ENCODE assay signal across 11 cellular contexts in genomic region chr1:235864469-235864868, GRCh38. TPM values are rescaled to one million over a fixed set of nuclear protein-coding genes. Genes with fewer than 3 reads are reported as not detected.
DNase-seq lines count a peak whose midpoint lies in the region; ATAC-seq and TF ChIP-seq lines count a peak whose summit lies in the region.
"Had no signal": no experiment of that assay in that cellular context is flagged by ENCODE, and none has a peak within 500 bp of the region (broad histone marks: within the 10 kb centered on the region; RNA-seq: fewer than 3 reads in every experiment).

No MANE protein-coding gene starts in this region.

- DNase-seq in activated T-cell treated with anti-CD3 and anti-CD28 coated beads, Interleukin-2, amount 50 U/mL, for 72 hours = no peak
- DNase-seq in activated T-cell treated with anti-CD3 and anti-CD28 coated beads for 4 hours = no peak
- no peak for DNase-seq in activated T-helper 2 cell treated with anti-CD3 and anti-CD28 coated beads, Interferon-gamma antibody, Interleukin-2, Interleukin-4, amounts not matched to agents 10 μg/mL and 5 μg/mL and 100 μg/mL, durations not matched to agents 14 hours and 24 hours and 36 hours (ENCODE audit: low spot score)
- peak in 1 of 2 donors; percentile 22 for DNase-seq in upper lobe of left lung
- DNase-seq in SHP77 treated with DMSO at 0.1 percent for 48 hours (lab: John Stamatoyannopoulos, UW) = no peak
- DNase-seq in T1000 (lab: John Stamatoyannopoulos, UW) = no peak
- DNase-seq: activated CD4-positive, alpha-beta T cell treated with anti-CD3 and anti-CD28 coated beads, Interleukin-2, amount 50 U/mL, for 48 hours; NCI-H1092 had no signal

- H3K9me3 ChIP-seq in mononuclear cell (ENCODE audit: low read depth, low read length) (no peaks in the 10 kb centered on the region), upper lobe of left lung (no peaks in the 10 kb centered on the region)
- H3K9me3 ChIP-seq: SJSA1 had no signal

- no peak for ATAC-seq in activated T-cell treated with anti-CD3 and anti-CD28 coated beads, Interleukin-2, amount 50 U/mL, for 72 hours (replicated peaks in 1 of 2)
- ATAC-seq in upper lobe of left lung (ENCODE audit: low FRiP score in 2 of 2) = no peak
- ATAC-seq in HG03139 (IDR thresholded peaks at IDR 0.05; ENCODE audit: unreplicated experiment) = no peak

- no peaks in the 10 kb centered on the region for H3K9me3 Mint-ChIP-seq in activated T-cell treated with anti-CD3 and anti-CD28 coated beads, Interleukin-2, amount 50 U/mL, for 72 hours
- no peaks in the 10 kb centered on the region for H3K9me3 Mint-ChIP-seq in activated T-helper 2 cell treated with anti-CD3 and anti-CD28 coated beads, Interferon-gamma antibody, Interleukin-2, Interleukin-4, amounts not matched to agents 10 μg/mL and 5 μg/mL and 100 μg/mL, durations not matched to agents 14 hours and 24 hours and 36 hours

- H3K27me3 ChIP-seq in mononuclear cell (ENCODE audit: insufficient read depth, low read length) (no peaks in the 10 kb centered on the region), upper lobe of left lung (no peaks in the 10 kb centered on the region)
- H3K27me3 ChIP-seq: SJSA1 had no signal

- H3K27ac ChIP-seq in upper lobe of left lung = peak overlapping the region in 3 of 4 donors; percentile 28 to 99 (median 89)
- H3K27ac ChIP-seq: SJSA1 had no signal

- WGBS in upper lobe of left lung, 2 donors = 85 to 88% methylated on average over 10 of the region's 10 CpGs

- peak overlapping the region; percentile 6 for H3K27ac Mint-ChIP-seq in activated T-cell treated with anti-CD3 and anti-CD28 coated beads, Interleukin-2, amount 50 U/mL, for 72 hours
- H3K27ac Mint-ChIP-seq in activated T-helper 2 cell treated with anti-CD3 and anti-CD28 coated beads, Interferon-gamma antibody, Interleukin-2, Interleukin-4, amounts not matched to agents 10 μg/mL and 5 μg/mL and 100 μg/mL, durations not matched to agents 14 hours and 24 hours and 36 hours = peak overlapping the region; percentile 83

- peaks cover 66% of the 10 kb centered on the region for H3K4me1 ChIP-seq in mononuclear cell (ENCODE audit: insufficient read depth, low read length)
- peaks cover 19 to 37% (median 28%) of the 10 kb centered on the region in 4 donors for H3K4me1 ChIP-seq in upper lobe of left lung

- H3K36me3 ChIP-seq in upper lobe of left lung = no peaks in the 10 kb centered on the region

- no peak for TF ChIP-seq POLR2A in upper lobe of left lung (IDR thresholded peaks at IDR 0.05)

- peaks cover 0 to 1% of the 10 kb centered on the region in 2 donors for H3K36me3 Mint-ChIP-seq in activated T-cell treated with anti-CD3 and anti-CD28 coated beads, Interleukin-2, amount 50 U/mL, for 72 hours (ENCODE audit: insufficient read depth in 2 of 2)
- H3K36me3 Mint-ChIP-seq in activated T-helper 2 cell treated with anti-CD3 and anti-CD28 coated beads, Interferon-gamma antibody, Interleukin-2, Interleukin-4, amounts not matched to agents 10 μg/mL and 5 μg/mL and 100 μg/mL, durations not matched to agents 14 hours and 24 hours and 36 hours (ENCODE audit: low read depth) = peaks cover 45% of the 10 kb centered on the region

- peaks cover 15% of the 10 kb centered on the region for H3K4me1 Mint-ChIP-seq in activated T-cell treated with anti-CD3 and anti-CD28 coated beads, Interleukin-2, amount 50 U/mL, for 72 hours (ENCODE audit: low read depth)
- peaks cover 53% of the 10 kb centered on the region for H3K4me1 Mint-ChIP-seq in activated T-helper 2 cell treated with anti-CD3 and anti-CD28 coated beads, Interferon-gamma antibody, Interleukin-2, Interleukin-4, amounts not matched to agents 10 μg/mL and 5 μg/mL and 100 μg/mL, durations not matched to agents 14 hours and 24 hours and 36 hours (ENCODE audit: low read depth)

- H3K4me3 ChIP-seq in mononuclear cell (ENCODE audit: low read length) (peak overlapping the region; percentile 90), upper lobe of left lung (peak overlapping the region in 2 of 4 donors; percentile 73 to 94)
- H3K4me3 ChIP-seq: SJSA1 had no signal

- intact Hi-C loops in activated T-helper 2 cell treated with anti-CD3 and anti-CD28 coated beads, Interferon-gamma antibody, Interleukin-2, Interleukin-4, amounts not matched to agents 10 μg/mL and 5 μg/mL and 100 μg/mL, durations not matched to agents 14 hours and 24 hours and 36 hours (cut with micrococcal nuclease) = no loop called here

- peak overlapping the region; percentile 91 to 99 for H3K4me3 Mint-ChIP-seq in activated T-cell treated with anti-CD3 and anti-CD28 coated beads, Interleukin-2, amount 50 U/mL, for 72 hours
- peak overlapping the region; percentile 98 for H3K4me3 Mint-ChIP-seq in activated T-helper 2 cell treated with anti-CD3 and anti-CD28 coated beads, Interferon-gamma antibody, Interleukin-2, Interleukin-4, amounts not matched to agents 10 μg/mL and 5 μg/mL and 100 μg/mL, durations not matched to agents 14 hours and 24 hours and 36 hours (ENCODE audit: low read depth)

- TF ChIP-seq EP300 in upper lobe of left lung (IDR thresholded peaks at IDR 0.05) = no peak

- no peak for TF ChIP-seq CTCF in upper lobe of left lung (IDR thresholded peaks at IDR 0.05)

- no peaks in the 10 kb centered on the region for H3K27me3 Mint-ChIP-seq in activated T-cell treated with anti-CD3 and anti-CD28 coated beads, Interleukin-2, amount 50 U/mL, for 72 hours (ENCODE audit: low read depth)
- H3K27me3 Mint-ChIP-seq in activated T-helper 2 cell treated with anti-CD3 and anti-CD28 coated beads, Interferon-gamma antibody, Interleukin-2, Interleukin-4, amounts not matched to agents 10 μg/mL and 5 μg/mL and 100 μg/mL, durations not matched to agents 14 hours and 24 hours and 36 hours (ENCODE audit: low read depth) = no peaks in the 10 kb centered on the region

RNA-seq across cellular contexts. Expression of gene LYST, which starts 2.2 kb away (rescaled TPM):
- total RNA-seq in activated T-cell treated with anti-CD3 and anti-CD28 coated beads, Interleukin-2, amount 50 U/mL, for 72 hours = 10 to 100 TPM; 43.9 to 50.7 TPM
- 98.6 and 110 TPM in 2 replicates for total RNA-seq in activated T-helper 2 cell treated with anti-CD3 and anti-CD28 coated beads, Interferon-gamma antibody, Interleukin-2, Interleukin-4, amounts not matched to agents 10 μg/mL and 5 μg/mL and 100 μg/mL, durations not matched to agents 14 hours and 24 hours and 36 hours
- 59.6 TPM for total RNA-seq in mononuclear cell
- 10 to 100 TPM; 34.0 to 87.0 (median 54.0) TPM for total RNA-seq in upper lobe of left lung
